Comparison of ENCODE assay signal across 1 cellular context in genomic region chr1:107597290-107597689, GRCh38.
TF ChIP-seq lines count a peak whose summit lies in the region.

No MANE protein-coding gene starts in this region.

TF ChIP-seq in HepG2, 621 proteins besides CTCF, POLR2A, EP300 and RAD21 (continued from another document):
- TF ChIP-seq NFAT5 (CRISPR knock-in tag; IDR thresholded peaks at IDR 0.05) = no peak
- no peak for TF ChIP-seq CREB3 (CRISPR knock-in tag; IDR thresholded peaks at IDR 0.05)
- no peak for TF ChIP-seq ARID4A (CRISPR knock-in tag; IDR thresholded peaks at IDR 0.05; ENCODE audit: borderline replicate concordance)
- TF ChIP-seq STAT6 (CRISPR knock-in tag; IDR thresholded peaks at IDR 0.05; ENCODE audit: borderline replicate concordance) = no peak
- TF ChIP-seq ZBED4 (CRISPR knock-in tag; IDR thresholded peaks at IDR 0.05; ENCODE audit: borderline replicate concordance) = no peak
- no peak for TF ChIP-seq NR3C1 (CRISPR knock-in tag; IDR thresholded peaks at IDR 0.05)
- no peak for TF ChIP-seq MZF1 (CRISPR knock-in tag; IDR thresholded peaks at IDR 0.05; ENCODE audit: borderline replicate concordance)
- TF ChIP-seq GMEB2 (CRISPR knock-in tag; IDR thresholded peaks at IDR 0.05; ENCODE audit: low read depth) = no peak
- TF ChIP-seq CHD2 (IDR thresholded peaks at IDR 0.05; ENCODE audit: low read depth, low read length) = no peak
- no peak for TF ChIP-seq XBP1 (CRISPR knock-in tag; IDR thresholded peaks at IDR 0.05)
- TF ChIP-seq RXRB (CRISPR knock-in tag; IDR thresholded peaks at IDR 0.05; ENCODE audit: borderline replicate concordance) = peak; percentile 92
- peak; percentile 70; the same call in 1 of the 2 replicates for TF ChIP-seq DPF2 (CRISPR knock-in tag; IDR thresholded peaks at IDR 0.05; ENCODE audit: borderline replicate concordance, low read depth)
- peak; percentile 45; the same call in 1 of the 2 replicates for TF ChIP-seq RERE (CRISPR knock-in tag; IDR thresholded peaks at IDR 0.05; ENCODE audit: low read depth)
- TF ChIP-seq ZNF33B (CRISPR knock-in tag; IDR thresholded peaks at IDR 0.05) = no peak
- TF ChIP-seq NONO (IDR thresholded peaks at IDR 0.05) = no peak
- no peak for TF ChIP-seq NONO (CRISPR knock-in tag; conservative IDR thresholded peaks at IDR 0.05)
- no peak for TF ChIP-seq ARID2 (CRISPR knock-in tag; IDR thresholded peaks at IDR 0.05; ENCODE audit: borderline replicate concordance)
- TF ChIP-seq ZNF17 (CRISPR knock-in tag; IDR thresholded peaks at IDR 0.05) = no peak
- no peak for TF ChIP-seq USF2 (IDR thresholded peaks at IDR 0.05; ENCODE audit: low read depth, low read length)
- TF ChIP-seq USF2 (CRISPR knock-in tag; IDR thresholded peaks at IDR 0.05; ENCODE audit: borderline replicate concordance) = no peak
- TF ChIP-seq DBP (CRISPR knock-in tag; IDR thresholded peaks at IDR 0.05; ENCODE audit: not compliant biosample characterization) = no peak
TF ChIP-seq in HepG2: peak in this region for 90.
